Comparison of ENCODE assay signal across 33 cellular contexts in the genomic region with DNA sequence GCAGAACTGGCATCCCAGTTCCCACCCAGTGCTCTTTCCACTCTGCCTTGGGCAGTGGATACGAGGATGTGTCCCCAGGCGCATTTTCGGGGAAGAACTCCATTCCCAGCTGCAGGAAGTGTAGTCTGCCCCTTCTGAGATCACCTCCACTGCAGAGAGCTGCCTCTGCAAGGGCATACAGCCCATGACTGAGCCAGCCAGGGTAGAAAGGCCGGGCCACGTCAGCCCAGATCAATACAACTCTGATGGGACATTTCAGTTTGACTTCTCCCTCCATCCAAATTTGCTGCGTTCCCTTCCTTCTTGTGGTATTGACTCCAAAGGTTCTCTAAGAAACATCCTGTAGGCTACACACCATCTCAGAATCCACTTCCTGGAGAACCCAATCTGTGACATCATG. TPM values are rescaled to one million over a fixed set of nuclear protein-coding genes. Genes with fewer than 3 reads are reported as not detected.
DNase-seq lines count a peak whose midpoint lies in the region; ATAC-seq, FAIRE-seq and TF ChIP-seq lines count a peak whose summit lies in the region.
"Had no signal": no experiment of that assay in that cellular context is flagged by ENCODE, and none has a peak within 500 bp of the region (broad histone marks: within the 10 kb centered on the region; RNA-seq: fewer than 3 reads in every experiment).

No MANE protein-coding gene starts in this region.

- 36% methylated on average over 6 of the region's 6 CpGs for WGBS in liver
- WGBS in HepG2 (ENCODE audit: low lambda C conversion rate), result 41% methylated on average over 3 of the region's 6 CpGs
- 93 to 100% methylated on average over 4 to 6 of the region's 6 CpGs for WGBS in endodermal cell (ENCODE audit: insufficient coverage in 1 of 2, insufficient read length in 1 of 2), 2 experiments
- 20% methylated on average over 1 of the region's 6 CpGs for WGBS in right lobe of liver (ENCODE audit: insufficient coverage, low coverage, low lambda C conversion rate, missing lambda C conversion rate)

- TF ChIP-seq RAD21 in liver (IDR thresholded peaks at IDR 0.05), result peak in 1 of 2 donors; percentile 37
- TF ChIP-seq RAD21 in HepG2 (CRISPR knock-in tag; IDR thresholded peaks at IDR 0.05), result no peak

- no peaks in the 10 kb centered on the region for H4K20me1 ChIP-seq in HepG2 (ENCODE audit: insufficient read depth, low read length)
- H4K20me1 ChIP-seq: BLaER1 had no signal

- H3K9ac ChIP-seq in liver (ENCODE audit: low read depth in 1 of 2, low read length in 2 of 2) (no peak overlapping the region), HepG2 (ENCODE audit: insufficient read depth, low read depth, low read length) (no peak overlapping the region), endodermal cell (ENCODE audit: extremely low read depth, low read length, poor library complexity, severe bottlenecking) (no peak overlapping the region), subcutaneous abdominal adipose tissue (ENCODE audit: low read length in 5 of 5) (no peak overlapping the region)
- H3K9ac ChIP-seq: BLaER1 had no signal

- no peak overlapping the region for H3K4me2 ChIP-seq in HepG2 (ENCODE audit: low read depth, low read length)
- H3K4me2 ChIP-seq: BLaER1 had no signal

- H3K36me3 ChIP-seq in liver (ENCODE audit: control insufficient read depth in 4 of 4, insufficient read depth in 3 of 4, low read depth in 1 of 4, low read length in 3 of 4) (no peaks in the 10 kb centered on the region), HepG2 (replicated peaks in 1 of 2; ENCODE audit: control insufficient read depth in 1 of 2, insufficient read depth in 2 of 2, low read length in 2 of 2) (no peaks in the 10 kb centered on the region), endodermal cell (ENCODE audit: control insufficient read depth, insufficient read depth, low read length) (no peaks in the 10 kb centered on the region), right lobe of liver (no peaks in the 10 kb centered on the region), subcutaneous abdominal adipose tissue (ENCODE audit: control insufficient read depth in 5 of 5, insufficient read depth in 5 of 5, low read length in 5 of 5) (no peaks in the 10 kb centered on the region)
- H3K36me3 ChIP-seq in naive thymus-derived CD4-positive, alpha-beta T cell (ENCODE audit: control insufficient read depth in 2 of 3, insufficient read depth in 3 of 3, low read length in 3 of 3), result no peaks in the 10 kb centered on the region
- H3K36me3 ChIP-seq: BE2C, BLaER1 had no signal

- no peak for TF ChIP-seq CTCF in liver (IDR thresholded peaks at IDR 0.05; ENCODE audit: low read depth, low read length, missing input control)
- TF ChIP-seq CTCF in HepG2 (CRISPR knock-in tag; IDR thresholded peaks at IDR 0.05), result no peak
- TF ChIP-seq CTCF in endodermal cell (conservative IDR thresholded peaks at IDR 0.05), result no peak
- TF ChIP-seq CTCF in right lobe of liver (IDR thresholded peaks at IDR 0.05), result no peak

- DNase-seq in HepG2 (ENCODE audit: low spot score), result no peak
- DNase-seq in endodermal cell, result peak; percentile 26
- DNase-seq in right lobe of liver, result peak; percentile 77 to 81 (median 77)
- no peak for DNase-seq in activated CD4-positive, alpha-beta T cell treated with anti-CD3 and anti-CD28 coated beads, Interleukin-2, amount 10 ng/mL, durations not matched to agents 7 days and 5 days
- no peak for DNase-seq in HEK293T (ENCODE audit: extremely low spot score)
- DNase-seq in naive thymus-derived CD4-positive, alpha-beta T cell, result no peak
- DNase-seq: 8988T; ACHN; BE2C; C1 segment of cervical spinal cord; CD4-positive, alpha-beta memory T cell; CD4-positive, CD25-positive, alpha-beta regulatory T cell; CD8-positive, alpha-beta memory T cell; COR-L47; DMS 273 treated with DMSO at 0.1 percent for 48 hours; DMS153; DMS53; DMS79; DND-41; EL; GDM1 had no signal

- H3K27ac Mint-ChIP-seq in endodermal cell, result no peak overlapping the region
- H3K27ac Mint-ChIP-seq in activated CD4-positive, alpha-beta T cell treated with anti-CD3 and anti-CD28 coated beads, Interleukin-2, amount 10 ng/mL, durations not matched to agents 7 days and 5 days, result no peak overlapping the region
- H3K27ac Mint-ChIP-seq in naive thymus-derived CD4-positive, alpha-beta T cell, result no peak overlapping the region
- H3K27ac Mint-ChIP-seq: CD14-positive monocyte; CD4-positive, alpha-beta memory T cell; CD4-positive, CD25-positive, alpha-beta regulatory T cell; CD8-positive, alpha-beta memory T cell had no signal

- peaks cover 4% of the 10 kb centered on the region for H3K9me3 Mint-ChIP-seq in endodermal cell
- H3K9me3 Mint-ChIP-seq in activated CD4-positive, alpha-beta T cell treated with anti-CD3 and anti-CD28 coated beads, Interleukin-2, amount 10 ng/mL, durations not matched to agents 7 days and 5 days, result no peaks in the 10 kb centered on the region
- H3K9me3 Mint-ChIP-seq in naive thymus-derived CD4-positive, alpha-beta T cell, result no peaks in the 10 kb centered on the region
- H3K9me3 Mint-ChIP-seq: CD14-positive monocyte; CD4-positive, alpha-beta memory T cell; CD4-positive, CD25-positive, alpha-beta regulatory T cell; CD8-positive, alpha-beta memory T cell had no signal

- H3K27ac ChIP-seq in liver (ENCODE audit: low read depth in 1 of 2, low read length in 2 of 2) (peak overlapping the region; percentile 10 to 57), HepG2 (ENCODE audit: extremely low read length, insufficient read depth, low read length) (no peak overlapping the region), endodermal cell (ENCODE audit: low read depth, low read length) (no peak overlapping the region), right lobe of liver (peak overlapping the region in 1 of 3 donors; percentile 38), subcutaneous abdominal adipose tissue (ENCODE audit: low read depth, low read length) (peak overlapping the region; percentile 74)
- H3K27ac ChIP-seq in naive thymus-derived CD4-positive, alpha-beta T cell (ENCODE audit: low read depth, low read length), result no peak overlapping the region
- H3K27ac ChIP-seq: BLaER1 had no signal

- H3K4me3 ChIP-seq in liver (ENCODE audit: low read depth in 1 of 3, low read length in 3 of 3) (no peak overlapping the region), HepG2 (replicated peaks in 1 of 3; ENCODE audit: insufficient read depth in 1 of 3, low read depth in 2 of 3, low read length in 3 of 3) (no peak overlapping the region), endodermal cell (ENCODE audit: low read length) (no peak overlapping the region), right lobe of liver (no peak overlapping the region), subcutaneous abdominal adipose tissue (ENCODE audit: low read depth in 1 of 5, low read length in 5 of 5) (no peak overlapping the region)
- no peak overlapping the region for H3K4me3 ChIP-seq in naive thymus-derived CD4-positive, alpha-beta T cell (ENCODE audit: low read length)
- H3K4me3 ChIP-seq: BLaER1, GM12878 had no signal

- H2AFZ ChIP-seq in HepG2 (ENCODE audit: low read length), result no peak overlapping the region

- no peak for ATAC-seq in HepG2
- ATAC-seq in right lobe of liver, result peak; percentile 67 to 78 (median 72)
- no peak for ATAC-seq in naive thymus-derived CD4-positive, alpha-beta T cell
- ATAC-seq: GM12878 had no signal

- no peaks in the 10 kb centered on the region for H3K36me3 Mint-ChIP-seq in endodermal cell (ENCODE audit: low read depth)
- H3K36me3 Mint-ChIP-seq in activated CD4-positive, alpha-beta T cell treated with anti-CD3 and anti-CD28 coated beads, Interleukin-2, amount 10 ng/mL, durations not matched to agents 7 days and 5 days (ENCODE audit: low read depth), result no peaks in the 10 kb centered on the region
- H3K36me3 Mint-ChIP-seq in naive thymus-derived CD4-positive, alpha-beta T cell, result no peaks in the 10 kb centered on the region
- H3K36me3 Mint-ChIP-seq: CD14-positive monocyte; CD4-positive, alpha-beta memory T cell; CD4-positive, CD25-positive, alpha-beta regulatory T cell had no signal

- intact Hi-C loops in HepG2 (cut with micrococcal nuclease; ENCODE audit: unreplicated experiment), result no loop called here
- intact Hi-C loops in right lobe of liver (cut with DNase I), result no loop called here
- intact Hi-C loops in naive thymus-derived CD4-positive, alpha-beta T cell (cut with micrococcal nuclease), result no loop called here

- TF ChIP-seq POLR2A in HepG2 (IDR thresholded peaks at IDR 0.05; ENCODE audit: insufficient read depth in 1 of 2, low read depth in 2 of 2, low read length in 2 of 2), result no peak
- TF ChIP-seq POLR2A in right lobe of liver (IDR thresholded peaks at IDR 0.05), result peak; percentile 53

- peaks cover 15% of the 10 kb centered on the region for H3K27me3 Mint-ChIP-seq in endodermal cell (ENCODE audit: insufficient read depth)
- peaks cover 26% of the 10 kb centered on the region for H3K27me3 Mint-ChIP-seq in activated CD4-positive, alpha-beta T cell treated with anti-CD3 and anti-CD28 coated beads, Interleukin-2, amount 10 ng/mL, durations not matched to agents 7 days and 5 days
- H3K27me3 Mint-ChIP-seq in naive thymus-derived CD4-positive, alpha-beta T cell, result peaks cover 0 to 37% (median 9%) of the 10 kb centered on the region in 5 donors

- H3K27me3 ChIP-seq in liver (ENCODE audit: control insufficient read depth in 4 of 4, insufficient read depth in 4 of 4, low read length in 3 of 4) (no peaks in the 10 kb centered on the region), HepG2 (ENCODE audit: control insufficient read depth in 1 of 2, insufficient read depth in 2 of 2, low read length in 2 of 2) (no peaks in the 10 kb centered on the region), endodermal cell (ENCODE audit: control insufficient read depth, insufficient read depth, low read length, poor library complexity, severe bottlenecking) (no peaks in the 10 kb centered on the region), right lobe of liver (no peaks in the 10 kb centered on the region), subcutaneous abdominal adipose tissue (ENCODE audit: control insufficient read depth in 5 of 5, insufficient read depth in 4 of 5, low read length in 5 of 5) (no peaks in the 10 kb centered on the region)
- H3K27me3 ChIP-seq in naive thymus-derived CD4-positive, alpha-beta T cell (ENCODE audit: control insufficient read depth in 2 of 2, insufficient read depth in 2 of 2, low read length in 2 of 2), result no peaks in the 10 kb centered on the region
- H3K27me3 ChIP-seq: BE2C, BLaER1 had no signal

- POLR2A ChIA-PET in HepG2 (lab: Yijun Ruan, JAX), result no interaction called here
- POLR2A ChIA-PET in activated CD4-positive, alpha-beta T cell treated with anti-CD3 and anti-CD28 coated beads, Interleukin-2, amount 10 ng/mL, durations not matched to agents 7 days and 5 days (lab: Charles Lee), result no interaction called here
- POLR2A ChIA-PET in HEK293T (lab: Yijun Ruan, JAX), result no interaction called here
- POLR2A ChIA-PET in naive thymus-derived CD4-positive, alpha-beta T cell (lab: Charles Lee), result no interaction called here

- in situ Hi-C loops in HepG2 (cut with HindIII; ENCODE audit: extremely low pct_ligation_motif_present, low pct_unique_long_range_greater_than_20kb), result no loop called here

- no peak overlapping the region for H3K4me3 Mint-ChIP-seq in endodermal cell
- H3K4me3 Mint-ChIP-seq in activated CD4-positive, alpha-beta T cell treated with anti-CD3 and anti-CD28 coated beads, Interleukin-2, amount 10 ng/mL, durations not matched to agents 7 days and 5 days, result no peak overlapping the region
- H3K4me3 Mint-ChIP-seq in naive thymus-derived CD4-positive, alpha-beta T cell, result no peak overlapping the region
- H3K4me3 Mint-ChIP-seq: CD14-positive monocyte; CD4-positive, alpha-beta memory T cell; CD4-positive, CD25-positive, alpha-beta regulatory T cell; CD8-positive, alpha-beta memory T cell had no signal

- H3K79me2 ChIP-seq in HepG2 (ENCODE audit: insufficient read depth, low read length), result no peaks in the 10 kb centered on the region

- CTCF ChIA-PET in HepG2 (lab: Yijun Ruan, JAX; ENCODE audit: low intra/inter-chr PET ratio, low total read pairs) (no interaction called here), HEK293T (lab: Yijun Ruan, JAX) (no interaction called here)
- CTCF ChIA-PET in activated CD4-positive, alpha-beta T cell treated with anti-CD3 and anti-CD28 coated beads, Interleukin-2, amount 10 ng/mL, durations not matched to agents 7 days and 5 days (lab: Charles Lee), result no interaction called here
- CTCF ChIA-PET in naive thymus-derived CD4-positive, alpha-beta T cell (lab: Charles Lee), result no interaction called here

- peaks cover 7% of the 10 kb centered on the region for H3K4me1 Mint-ChIP-seq in endodermal cell
- no peaks in the 10 kb centered on the region for H3K4me1 Mint-ChIP-seq in activated CD4-positive, alpha-beta T cell treated with anti-CD3 and anti-CD28 coated beads, Interleukin-2, amount 10 ng/mL, durations not matched to agents 7 days and 5 days
- no peaks in the 10 kb centered on the region for H3K4me1 Mint-ChIP-seq in naive thymus-derived CD4-positive, alpha-beta T cell
- H3K4me1 Mint-ChIP-seq: CD14-positive monocyte; CD4-positive, alpha-beta memory T cell; CD4-positive, CD25-positive, alpha-beta regulatory T cell; CD8-positive, alpha-beta memory T cell had no signal

- no peaks in the 10 kb centered on the region for H3K9me3 ChIP-seq in liver (ENCODE audit: control insufficient read depth in 4 of 4, low read length in 3 of 4)
- H3K9me3 ChIP-seq in HepG2 (ENCODE audit: low read length), result no peaks in the 10 kb centered on the region
- H3K9me3 ChIP-seq in endodermal cell (ENCODE audit: control insufficient read depth, low read length), result peaks cover 4% of the 10 kb centered on the region
- H3K9me3 ChIP-seq in right lobe of liver, result no peaks in the 10 kb centered on the region
- H3K9me3 ChIP-seq in subcutaneous abdominal adipose tissue (ENCODE audit: control insufficient read depth in 5 of 5, low read length in 5 of 5), result no peaks in the 10 kb centered on the region
- no peaks in the 10 kb centered on the region for H3K9me3 ChIP-seq in naive thymus-derived CD4-positive, alpha-beta T cell (ENCODE audit: control insufficient read depth in 2 of 3, low read length in 3 of 3)
- H3K9me3 ChIP-seq: BE2C, BLaER1 had no signal

- BruUV-seq in HepG2 (replicated peaks; lab: Mats Ljungman, UMichigan), result no TSS peak

- no peak for FAIRE-seq in HepG2 (lab: Jason Lieb, UNC)
- FAIRE-seq: A204.1, GM12878, GM12892, GM18507 had no signal

- peaks cover 16 to 63% (median 42%) of the 10 kb centered on the region in 4 donors for H3K4me1 ChIP-seq in liver (ENCODE audit: control insufficient read depth in 4 of 4, insufficient read depth in 4 of 4, low read length in 3 of 4)
- H3K4me1 ChIP-seq in HepG2 (ENCODE audit: insufficient read depth, low read length), result peaks cover 39% of the 10 kb centered on the region
- H3K4me1 ChIP-seq in endodermal cell (ENCODE audit: control insufficient read depth, insufficient read depth, low read length), result no peaks in the 10 kb centered on the region
- peaks cover 0 to 76% (median 36%) of the 10 kb centered on the region in 4 donors for H3K4me1 ChIP-seq in right lobe of liver
- peaks cover 4 to 44% (median 30%) of the 10 kb centered on the region in 5 donors for H3K4me1 ChIP-seq in subcutaneous abdominal adipose tissue (ENCODE audit: control insufficient read depth in 5 of 5, insufficient read depth in 5 of 5, low read length in 5 of 5)
- H3K4me1 ChIP-seq in naive thymus-derived CD4-positive, alpha-beta T cell (ENCODE audit: control insufficient read depth in 2 of 2, insufficient read depth in 2 of 2, low read length in 2 of 2), result no peaks in the 10 kb centered on the region
- H3K4me1 ChIP-seq: BE2C had no signal

- no peak for TF ChIP-seq EP300 in HepG2 (IDR thresholded peaks at IDR 0.05; ENCODE audit: low read depth in 2 of 2, low read length in 2 of 2)
- TF ChIP-seq EP300 in HepG2 (CRISPR knock-in tag; IDR thresholded peaks at IDR 0.05; ENCODE audit: borderline replicate concordance), result no peak

RNA-seq across cellular contexts. Expression of a gene that starts 19.7 kb away (rescaled TPM):
- total RNA-seq in liver (10 to 100 TPM in 1 of 2 donors, 1 to 10 TPM in 1; 1.0 to 92.4 TPM), HepG2 (2016; rRNA removed; fragmentation: Illumina TruSeq; extraction: Trizol) (27.2 and 27.8 TPM in 2 replicates), endodermal cell (not detected), right lobe of liver (100 to 1,000 TPM in 3 of 6 experiments, 10 to 100 TPM in 3; 24.3 to 164 (median 100) TPM)
- polyA plus RNA-seq in liver (10 to 100 TPM; 24.3 to 50.9 TPM), HepG2 (2011; rRNA removed) (27.8 and 30.0 TPM in 2 replicates)
- 4.8 and 5.4 TPM in 2 replicates for total RNA-seq in HepG2 (2016; cell fraction: cytosol; rRNA removed; fragmentation: Illumina TruSeq; extraction: Trizol; ENCODE audit: low read depth)
- total RNA-seq in HepG2 (2016; cell fraction: insoluble cytoplasmic fraction; rRNA removed; fragmentation: Illumina TruSeq; extraction: Trizol), result 22.9 and 26.8 TPM in 2 replicates
- total RNA-seq in HepG2 (2016; cell fraction: membrane; rRNA removed; fragmentation: Illumina TruSeq; extraction: Trizol), result 15.9 and 17.2 TPM in 2 replicates
- 23.2 and 30.7 TPM in 2 replicates for total RNA-seq in HepG2 (2016; cell fraction: nucleus; rRNA removed; fragmentation: Illumina TruSeq; extraction: Trizol)
- polyA plus RNA-seq in HepG2 (2011; cell fraction: cytosol; rRNA removed), result 25.4 and 28.6 TPM in 2 replicates
- 30.4 and 30.7 TPM in 2 replicates for polyA plus RNA-seq in HepG2 (2011; cell fraction: nucleus; rRNA removed)
- polyA plus RNA-seq in HepG2 (2012), result 9.6 and 16.8 TPM in 2 replicates
- 3.9 and 4.1 TPM in 2 replicates for polyA plus RNA-seq in HepG2 (2016; cell fraction: cytosol; fragmentation: Illumina TruSeq; extraction: Trizol; ENCODE audit: low read depth)
- 23.3 and 25.4 TPM in 2 replicates for polyA plus RNA-seq in HepG2 (2016; cell fraction: insoluble cytoplasmic fraction; fragmentation: Illumina TruSeq; extraction: Trizol; ENCODE audit: low read depth)
- polyA plus RNA-seq in HepG2 (2016; cell fraction: membrane; fragmentation: Illumina TruSeq; extraction: Trizol; ENCODE audit: low read depth), result 10.3 and 11.1 TPM in 2 replicates
- polyA plus RNA-seq in HepG2 (2016; cell fraction: nucleus; fragmentation: Illumina TruSeq; extraction: Trizol; ENCODE audit: insufficient read depth, low read depth), result 45.1 and 45.8 TPM in 2 replicates
- polyA minus RNA-seq in HepG2 (2011; rRNA and poly(A)+ RNA removed; ENCODE audit: low replicate concordance), result 0.12 and 81.9 TPM in 2 replicates
- polyA minus RNA-seq in HepG2 (2011; cell fraction: cytosol; rRNA and poly(A)+ RNA removed), result 16.4 and 16.5 TPM in 2 replicates
- 29.9 and 35.7 TPM in 2 replicates for polyA minus RNA-seq in HepG2 (2011; cell fraction: nucleus; rRNA and poly(A)+ RNA removed)
- polyA plus RNA-seq in endodermal cell (2013, experiment 1 of 2), result not detected
- polyA plus RNA-seq in endodermal cell (2013, experiment 2 of 2), result not detected
- not detected for total RNA-seq in activated CD4-positive, alpha-beta T cell treated with anti-CD3 and anti-CD28 coated beads, Interleukin-2, amount 10 ng/mL, durations not matched to agents 7 days and 5 days
- total RNA-seq in naive thymus-derived CD4-positive, alpha-beta T cell, result not detected
- not detected for polyA plus RNA-seq in naive thymus-derived CD4-positive, alpha-beta T cell
- total RNA-seq: A673; CD4-positive, alpha-beta memory T cell; CD4-positive, CD25-positive, alpha-beta regulatory T cell; CD8-positive, alpha-beta memory T cell; Daoy; G401 had no signal
- polyA plus RNA-seq: AG04450; CD14-positive monocyte; CD4-positive, alpha-beta memory T cell; CD4-positive, CD25-positive, alpha-beta regulatory T cell; CD8-positive, alpha-beta memory T cell had no signal

RNA-seq across cellular contexts. Expression of a gene that starts 31.3 kb away (rescaled TPM):
- total RNA-seq in liver, result 100 to 1,000 TPM in 1 of 2 donors, 10 to 100 TPM in 1; 64.0 to 151 TPM
- 100 to 1,000 TPM in 1 of 2 donors, 10 to 100 TPM in 1; 57.2 to 152 TPM for polyA plus RNA-seq in liver
- 39.4 and 65.6 TPM in 2 replicates for total RNA-seq in HepG2 (2016; rRNA removed; fragmentation: Illumina TruSeq; extraction: Trizol)
- total RNA-seq in HepG2 (2016; cell fraction: cytosol; rRNA removed; fragmentation: Illumina TruSeq; extraction: Trizol; ENCODE audit: low read depth), result 13.6 and 17.8 TPM in 2 replicates
- 37.7 and 67.0 TPM in 2 replicates for total RNA-seq in HepG2 (2016; cell fraction: insoluble cytoplasmic fraction; rRNA removed; fragmentation: Illumina TruSeq; extraction: Trizol)
- total RNA-seq in HepG2 (2016; cell fraction: membrane; rRNA removed; fragmentation: Illumina TruSeq; extraction: Trizol), result 33.7 and 43.0 TPM in 2 replicates
- total RNA-seq in HepG2 (2016; cell fraction: nucleus; rRNA removed; fragmentation: Illumina TruSeq; extraction: Trizol), result 51.0 and 57.6 TPM in 2 replicates
- polyA plus RNA-seq in HepG2 (2011; rRNA removed), result 39.0 and 47.6 TPM in 2 replicates
- polyA plus RNA-seq in HepG2 (2011; cell fraction: cytosol; rRNA removed), result 38.9 and 41.0 TPM in 2 replicates
- 13.1 and 13.7 TPM in 2 replicates for polyA plus RNA-seq in HepG2 (2011; cell fraction: nucleus; rRNA removed)
- polyA plus RNA-seq in HepG2 (2012), result 15.7 and 19.7 TPM in 2 replicates
- 13.9 and 19.4 TPM in 2 replicates for polyA plus RNA-seq in HepG2 (2016; cell fraction: cytosol; fragmentation: Illumina TruSeq; extraction: Trizol; ENCODE audit: low read depth)
- 39.1 and 40.5 TPM in 2 replicates for polyA plus RNA-seq in HepG2 (2016; cell fraction: insoluble cytoplasmic fraction; fragmentation: Illumina TruSeq; extraction: Trizol; ENCODE audit: low read depth)
- polyA plus RNA-seq in HepG2 (2016; cell fraction: membrane; fragmentation: Illumina TruSeq; extraction: Trizol; ENCODE audit: low read depth), result 26.5 and 38.6 TPM in 2 replicates
- polyA plus RNA-seq in HepG2 (2016; cell fraction: nucleus; fragmentation: Illumina TruSeq; extraction: Trizol; ENCODE audit: insufficient read depth, low read depth), result 85.2 and 85.5 TPM in 2 replicates
- polyA minus RNA-seq in HepG2 (2011; rRNA and poly(A)+ RNA removed; ENCODE audit: low replicate concordance), result 9.8 and 63.2 TPM in 2 replicates
- 11.2 and 11.5 TPM in 2 replicates for polyA minus RNA-seq in HepG2 (2011; cell fraction: cytosol; rRNA and poly(A)+ RNA removed)
- 9.3 and 9.8 TPM in 2 replicates for polyA minus RNA-seq in HepG2 (2011; cell fraction: nucleus; rRNA and poly(A)+ RNA removed)
- 10 to 100 TPM in 1 of 2 donors, 1 to 10 TPM in 1; 6.0 to 14.2 TPM for total RNA-seq in endodermal cell
- polyA plus RNA-seq in endodermal cell (2013, experiment 1 of 2), result 2.0 TPM
- polyA plus RNA-seq in endodermal cell (2013, experiment 2 of 2), result 1.8 TPM
- 100 to 1,000 TPM in 5 of 6 experiments, 10 to 100 TPM in 1; 33.1 to 166 (median 124) TPM for total RNA-seq in right lobe of liver
- under 1 TPM; 0.77 to 0.99 TPM for total RNA-seq in activated CD4-positive, alpha-beta T cell treated with anti-CD3 and anti-CD28 coated beads, Interleukin-2, amount 10 ng/mL, durations not matched to agents 7 days and 5 days
- 1 to 10 TPM in 3 of 5 experiments, under 1 TPM in 2; 0.32 to 8.5 (median 1.4) TPM for total RNA-seq in naive thymus-derived CD4-positive, alpha-beta T cell
- under 1 TPM; 0.30 to 0.58 TPM for polyA plus RNA-seq in naive thymus-derived CD4-positive, alpha-beta T cell
- polyA plus RNA-seq: CD8-positive, alpha-beta memory T cell had no signal

Comparison
In these comparisons a context has a peak if more than half of its experiments do, and no peak if none do; other contexts are left out.
1. H3K27ac ChIP-seq: peak in liver (2 of 2) and subcutaneous abdominal adipose tissue (single experiment); none in HepG2 (single experiment), endodermal cell (single experiment) and naive thymus-derived CD4-positive, alpha-beta T cell (single experiment).
2. ATAC-seq: peak in right lobe of liver (4 of 4); none in HepG2 (single experiment) and naive thymus-derived CD4-positive, alpha-beta T cell (single experiment).
3. DNase-seq: peak in endodermal cell (single experiment) and right lobe of liver (3 of 3); none in HepG2 (single experiment), activated CD4-positive, alpha-beta T cell treated with anti-CD3 and anti-CD28 coated beads, Interleukin-2, amount 10 ng/mL, durations not matched to agents 7 days and 5 days (single experiment), HEK293T (single experiment) and naive thymus-derived CD4-positive, alpha-beta T cell (0 of 9).